In the genomic region with DNA sequence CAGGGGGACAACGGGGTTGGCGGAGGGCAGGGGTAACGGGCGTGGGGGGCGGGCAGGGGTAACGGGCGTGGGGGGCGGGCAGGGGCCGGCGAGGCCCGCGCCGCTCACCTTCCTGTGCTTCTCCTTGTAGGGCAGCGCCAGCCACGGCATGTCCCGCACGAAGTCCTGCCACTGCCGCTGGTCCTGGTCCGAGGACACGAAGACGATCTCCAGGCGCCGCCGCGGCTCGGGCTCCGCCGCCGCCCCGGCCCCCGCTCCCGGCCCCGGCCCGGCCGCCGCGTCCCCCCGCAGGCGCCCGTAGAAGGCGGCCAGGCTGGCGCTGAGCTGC, we compare ENCODE assay signal across 8 cellular contexts. TPM values are rescaled to one million over a fixed set of nuclear protein-coding genes. Genes with fewer than 3 reads are reported as not detected.
DNase-seq lines count a peak whose midpoint lies in the region; ATAC-seq and TF ChIP-seq lines count a peak whose summit lies in the region.

No MANE protein-coding gene starts in this region.

- no peaks in the 10 kb centered on the region for H3K27me3 Mint-ChIP-seq in Caco-2 (ENCODE audit: insufficient read depth, unreplicated experiment)

- H2AFZ ChIP-seq in neuronal stem cell (ENCODE audit: low read length), result peak overlapping the region; percentile 70

- H3K4me3 ChIP-seq in Caco-2 (ENCODE audit: low read depth, low read length), result peak overlapping the region; percentile 98
- H3K4me3 ChIP-seq in ectodermal cell (ENCODE audit: insufficient read depth, low read depth, low read length), result peak overlapping the region; percentile 80
- H3K4me3 ChIP-seq in neuronal stem cell (ENCODE audit: low read length in 2 of 2), result peak overlapping the region; percentile 85 to 100

- BruUV-seq in Caco-2 (replicated peaks; lab: Mats Ljungman, UMichigan), result no TSS peak

- no peak for TF ChIP-seq CTCF in Caco-2 (IDR thresholded peaks at IDR 0.05; ENCODE audit: insufficient read depth in 1 of 2, low read depth in 1 of 2, low read length in 1 of 2, severe bottlenecking in 1 of 2, unreplicated experiment in 1 of 2)

- H2BK120ac ChIP-seq in neuronal stem cell (ENCODE audit: low read depth, low read length), result no peak overlapping the region

- no peak overlapping the region for H2BK5ac ChIP-seq in neuronal stem cell (ENCODE audit: low read length)

- peak; percentile 26 for ATAC-seq in HG03571 (IDR thresholded peaks at IDR 0.05; ENCODE audit: unreplicated experiment)
- no peak for ATAC-seq in HG02870 (IDR thresholded peaks at IDR 0.05; ENCODE audit: unreplicated experiment)

- peaks cover 41% of the 10 kb centered on the region for H3K36me3 Mint-ChIP-seq in Caco-2 (ENCODE audit: insufficient read depth, unreplicated experiment)

- H3K27ac ChIP-seq in ectodermal cell (ENCODE audit: insufficient read depth, low read depth, low read length, poor library complexity, severe bottlenecking) (peak overlapping the region; percentile 55), neuronal stem cell (replicated peaks; ENCODE audit: low read length) (peak overlapping the region; percentile 85)

- POLR2A ChIA-PET in Caco-2 (lab: Charles Lee), result interaction anchor here (0.6 to 2.5 kb wide), 10 partner anchors 10 to 567 kb away, joined by 3 to 24 read pairs (median 6); partner anchors contain the start of genes GLOD4, MRM3 and TIMM22

- H3K4me3 Mint-ChIP-seq in Caco-2 (ENCODE audit: unreplicated experiment), result peak overlapping the region; percentile 99

- 0 to 1% methylated on average over 42 of the region's 42 CpGs for WGBS in ectodermal cell, 2 experiments
- no CpG with 5 or more reads among the region's 42 CpGs for WGBS in neuronal stem cell (ENCODE audit: extremely low coverage in 2 of 2, insufficient read length in 2 of 2, insufficient replicate concordance in 1 of 2), 2 donors

- H3K27me3 ChIP-seq in Caco-2 (replicated peaks; ENCODE audit: control insufficient read depth, insufficient read depth, low read length) (no peaks in the 10 kb centered on the region), ectodermal cell (ENCODE audit: control insufficient read depth, insufficient read depth, low read length, poor library complexity, severe bottlenecking) (no peaks in the 10 kb centered on the region), neuronal stem cell (ENCODE audit: control insufficient read depth in 3 of 3, insufficient read depth in 3 of 3, low read depth in 1 of 3, low read length in 3 of 3) (no peaks in the 10 kb centered on the region)

- DNase-seq in Caco-2 (no peak), neuronal stem cell (ENCODE audit: low spot score) (no peak), superior temporal gyrus (ENCODE audit: extremely low spot score) (no peak), T1000 (lab: John Stamatoyannopoulos, UW) (no peak)
- DNase-seq in stimulated activated CD4-positive, alpha-beta T cell treated with anti-CD3 and anti-CD28 coated beads, Interleukin-4, amount 100 ng/mL, for 24 hours, result no peak

- peak overlapping the region; percentile 97 for H3K9ac ChIP-seq in neuronal stem cell (ENCODE audit: low read depth, low read length, poor library complexity)

- no peak overlapping the region for H3K27ac Mint-ChIP-seq in Caco-2 (ENCODE audit: unreplicated experiment)

- CTCF ChIA-PET in Caco-2 (lab: Charles Lee), result interaction anchor here (0.6 to 2.8 kb wide), 7 partner anchors 17 to 799 kb away, joined by 3 to 54 read pairs (median 5); partner anchors contain the start of gene TIMM22

- no peaks in the 10 kb centered on the region for H3K9me3 Mint-ChIP-seq in Caco-2 (ENCODE audit: unreplicated experiment)

- H3K9me3 ChIP-seq in Caco-2 (no peaks in the 10 kb centered on the region), ectodermal cell (ENCODE audit: control insufficient read depth, low read length) (no peaks in the 10 kb centered on the region), neuronal stem cell (replicated peaks in 1 of 2; ENCODE audit: control insufficient read depth in 2 of 2, insufficient read depth in 1 of 2, low read depth in 1 of 2, low read length in 2 of 2) (no peaks in the 10 kb centered on the region)

- peak overlapping the region; percentile 82 for H4K8ac ChIP-seq in neuronal stem cell (ENCODE audit: low read depth, low read length)

- no peak overlapping the region for H3K4ac ChIP-seq in neuronal stem cell (ENCODE audit: low read length)

- peaks cover 3% of the 10 kb centered on the region for H3K79me1 ChIP-seq in neuronal stem cell (ENCODE audit: low read depth, low read length)

- peaks cover 20% of the 10 kb centered on the region for H3K4me1 Mint-ChIP-seq in Caco-2 (ENCODE audit: low read depth, unreplicated experiment)

- H3K14ac ChIP-seq in neuronal stem cell (ENCODE audit: low read length), result peak overlapping the region; percentile 56

- peak overlapping the region; percentile 99 for H3K23ac ChIP-seq in neuronal stem cell (ENCODE audit: low read depth, low read length, poor library complexity)

- H3K36me3 ChIP-seq in Caco-2 (ENCODE audit: control insufficient read depth, insufficient read depth, low read length) (no peaks in the 10 kb centered on the region), ectodermal cell (ENCODE audit: control insufficient read depth, insufficient read depth, low read length) (no peaks in the 10 kb centered on the region), neuronal stem cell (replicated peaks in 1 of 2; ENCODE audit: control insufficient read depth in 2 of 2, insufficient read depth in 2 of 2, low read length in 2 of 2) (peaks cover 0 to 22% of the 10 kb centered on the region in 2 donors)

- H2BK12ac ChIP-seq in neuronal stem cell (ENCODE audit: low read length), result no peak overlapping the region

- H3K4me1 ChIP-seq in Caco-2, result peaks cover 23% of the 10 kb centered on the region
- peaks cover 11% of the 10 kb centered on the region for H3K4me1 ChIP-seq in ectodermal cell (ENCODE audit: control insufficient read depth, insufficient read depth, low read length)
- H3K4me1 ChIP-seq in neuronal stem cell (ENCODE audit: control insufficient read depth in 2 of 2, insufficient read depth in 1 of 2, low read depth in 1 of 2, low read length in 2 of 2), result peaks cover 6 to 15% of the 10 kb centered on the region in 2 donors

- intact Hi-C loops in Caco-2 (cut with micrococcal nuclease; ENCODE audit: unreplicated experiment), result loop anchor here (2.0 to 5.0 kb wide), 2 partner anchors 46 to 102 kb away; no protein-coding TSS in a partner anchor

- peak overlapping the region; percentile 97 for H3K18ac ChIP-seq in neuronal stem cell (ENCODE audit: low read length)

- H4K91ac ChIP-seq in neuronal stem cell (ENCODE audit: low read depth, low read length, poor library complexity), result no peak overlapping the region

- peak overlapping the region; percentile 81 for H2AK5ac ChIP-seq in neuronal stem cell (ENCODE audit: low read depth, low read length)

- peak overlapping the region; percentile 62 for H3K4me2 ChIP-seq in neuronal stem cell (ENCODE audit: insufficient read depth, low read length, poor library complexity, severe bottlenecking)

- H2BK15ac ChIP-seq in neuronal stem cell (ENCODE audit: low read length), result no peak overlapping the region

RNA-seq across cellular contexts. Expression of gene NXN, which starts 0.4 kb away (rescaled TPM):
- total RNA-seq in Caco-2 (2022), result 68.4 and 76.7 TPM in 2 replicates
- polyA plus RNA-seq in ectodermal cell (2013, experiment 1 of 4), result 83.0 TPM
- polyA plus RNA-seq in ectodermal cell (2013, experiment 2 of 4), result 85.2 TPM
- 63.8 TPM for polyA plus RNA-seq in ectodermal cell (2013, experiment 3 of 4)
- polyA plus RNA-seq in ectodermal cell (2013, experiment 4 of 4), result 65.9 TPM
- 68.2 TPM for polyA plus RNA-seq in neuronal stem cell (2013, experiment 1 of 2)
- polyA plus RNA-seq in neuronal stem cell (2013, experiment 2 of 2), result 67.4 TPM

RNA-seq across cellular contexts. Expression of gene TIMM22, which starts 17.8 kb away (rescaled TPM):
- 20.1 and 20.6 TPM in 2 replicates for total RNA-seq in Caco-2 (2022)
- polyA plus RNA-seq in ectodermal cell (2013, experiment 1 of 4), result 13.9 TPM
- 15.7 TPM for polyA plus RNA-seq in ectodermal cell (2013, experiment 2 of 4)
- polyA plus RNA-seq in ectodermal cell (2013, experiment 3 of 4), result 11.9 TPM
- polyA plus RNA-seq in ectodermal cell (2013, experiment 4 of 4), result 13.6 TPM
- polyA plus RNA-seq in neuronal stem cell (2013, experiment 1 of 2), result 9.5 TPM
- polyA plus RNA-seq in neuronal stem cell (2013, experiment 2 of 2), result 9.6 TPM
